9 cellular contexts compared by ENCODE assay signal in the genomic region with DNA sequence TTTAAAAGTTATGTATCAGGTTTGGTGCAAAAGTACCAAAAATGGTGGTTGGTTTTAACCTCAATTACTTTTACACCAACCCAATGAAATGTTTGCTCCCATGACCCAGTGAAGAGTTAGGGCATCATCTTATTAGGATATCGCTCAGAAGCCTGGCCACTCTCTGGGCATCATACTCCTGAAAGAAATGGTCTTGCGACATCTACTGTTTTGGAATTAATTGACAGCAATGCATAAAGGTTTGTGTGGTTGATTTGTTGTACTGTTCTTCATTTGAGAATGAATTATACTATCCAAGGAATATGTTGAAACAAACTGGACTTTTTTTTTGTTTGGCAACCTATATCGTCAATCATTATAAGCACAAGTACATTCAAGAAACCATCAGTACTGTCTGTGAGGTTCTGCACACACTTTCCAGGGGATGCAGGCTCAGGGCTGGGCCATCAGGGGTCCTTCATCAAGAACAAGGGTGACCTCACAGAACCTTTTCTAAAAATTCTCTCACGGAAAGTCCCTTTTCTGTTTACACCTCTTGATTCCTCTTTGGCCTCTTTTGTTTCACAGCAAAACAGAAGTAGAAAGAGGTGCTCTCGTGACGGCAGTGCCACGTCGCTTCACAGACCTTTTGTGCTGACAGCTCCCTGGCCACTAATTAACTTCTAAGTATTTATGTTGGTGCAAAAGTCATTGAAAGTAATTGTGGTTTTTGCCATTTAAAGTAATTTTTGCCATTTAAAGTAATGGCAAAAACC.
DNase-seq lines count a peak whose midpoint lies in the region; ATAC-seq and TF ChIP-seq lines count a peak whose summit lies in the region.
"Had no signal": no experiment of that assay in that cellular context is flagged by ENCODE, and none has a peak within 500 bp of the region (broad histone marks: within the 10 kb centered on the region; RNA-seq: fewer than 3 reads in every experiment).

No MANE protein-coding gene starts in this region.

- intact Hi-C loops in esophagus squamous epithelium (cut with DNase I) = no loop called here

- no peak for TF ChIP-seq CTCF in esophagus squamous epithelium (IDR thresholded peaks at IDR 0.05)
- no peak for TF ChIP-seq CTCF in smooth muscle cell (IDR thresholded peaks at IDR 0.05; ENCODE audit: borderline replicate concordance, insufficient read depth, poor library complexity, severe bottlenecking)
- TF ChIP-seq CTCF in WERI-Rb-1 (IDR thresholded peaks at IDR 0.05; ENCODE audit: low read depth, low read length) = no peak

- peak overlapping the region; percentile 41 for H2AFZ ChIP-seq in smooth muscle cell (ENCODE audit: low read depth)

- peak overlapping the region; percentile 2 for H3K4me2 ChIP-seq in smooth muscle cell

- 49 to 71% methylated on average over 8 of the region's 8 CpGs for WGBS in esophagus squamous epithelium, 2 donors
- WGBS in smooth muscle cell (ENCODE audit: low lambda C conversion rate) = 53% methylated on average over 8 of the region's 8 CpGs

- H3K9me3 ChIP-seq in esophagus squamous epithelium = no peaks in the 10 kb centered on the region
- H3K9me3 ChIP-seq in smooth muscle cell (replicated peaks; ENCODE audit: low read depth) = no peaks in the 10 kb centered on the region
- H3K9me3 ChIP-seq in WERI-Rb-1 (ENCODE audit: severe bottlenecking) = no peaks in the 10 kb centered on the region
- H3K9me3 ChIP-seq: neutrophil had no signal

- H3K9ac ChIP-seq in smooth muscle cell (ENCODE audit: low read depth) = peak overlapping the region; percentile 41

- H3K27ac ChIP-seq in esophagus squamous epithelium (peak overlapping the region in 3 of 4 donors; percentile 57 to 71 (median 61)), smooth muscle cell (ENCODE audit: low read depth) (peak overlapping the region; percentile 83), WERI-Rb-1 (no peak overlapping the region)
- H3K27ac ChIP-seq: neutrophil had no signal

- H4K20me1 ChIP-seq in smooth muscle cell (ENCODE audit: low read depth) = no peaks in the 10 kb centered on the region

- peak; percentile 57 for DNase-seq in RPMI7951 (ENCODE audit: low read depth)
- DNase-seq in esophagus squamous epithelium (lab: John Stamatoyannopoulos, UW) = no peak
- DNase-seq in smooth muscle cell (lab: John Stamatoyannopoulos, UW; ENCODE audit: unreplicated experiment) = no peak
- DNase-seq in NCI-H2107 (lab: John Stamatoyannopoulos, UW) = no peak
- no peak for DNase-seq in foreskin melanocyte
- no peak for DNase-seq in WERI-Rb-1

- H3K79me2 ChIP-seq in smooth muscle cell (ENCODE audit: low read depth) = no peaks in the 10 kb centered on the region

- no peaks in the 10 kb centered on the region for H3K36me3 ChIP-seq in esophagus squamous epithelium
- H3K36me3 ChIP-seq in smooth muscle cell (ENCODE audit: low read depth) = no peaks in the 10 kb centered on the region
- no peaks in the 10 kb centered on the region for H3K36me3 ChIP-seq in WERI-Rb-1
- H3K36me3 ChIP-seq: neutrophil had no signal

- ATAC-seq in GM18868 (IDR thresholded peaks at IDR 0.05; ENCODE audit: unreplicated experiment) = peak; percentile 92
- ATAC-seq in HG02678 (IDR thresholded peaks at IDR 0.05; ENCODE audit: unreplicated experiment) = peak; percentile 91

- peaks cover 6 to 30% (median 7%) of the 10 kb centered on the region in 3 donors for H3K4me1 ChIP-seq in esophagus squamous epithelium
- H3K4me1 ChIP-seq in smooth muscle cell (ENCODE audit: low read depth) = no peaks in the 10 kb centered on the region

- no peaks in the 10 kb centered on the region for H3K27me3 ChIP-seq in esophagus squamous epithelium
- no peaks in the 10 kb centered on the region for H3K27me3 ChIP-seq in smooth muscle cell (ENCODE audit: low read depth)
- no peaks in the 10 kb centered on the region for H3K27me3 ChIP-seq in WERI-Rb-1 (ENCODE audit: insufficient read depth, low read depth, severe bottlenecking)
- H3K27me3 ChIP-seq: neutrophil had no signal

- H3K4me3 ChIP-seq in esophagus squamous epithelium (no peak overlapping the region), smooth muscle cell (no peak overlapping the region), WERI-Rb-1 (ENCODE audit: low read depth, low read length) (no peak overlapping the region)

- no peak for TF ChIP-seq POLR2A in esophagus squamous epithelium (IDR thresholded peaks at IDR 0.05)

- H3F3A ChIP-seq in smooth muscle cell (ENCODE audit: low read depth) = peaks cover 2% of the 10 kb centered on the region
